Comparison of ENCODE assay signal across 8 cellular contexts in genomic region chr3:179811321-179812095, GRCh38.
DNase-seq lines count a peak whose midpoint lies in the region; ATAC-seq and TF ChIP-seq lines count a peak whose summit lies in the region.

No MANE protein-coding gene starts in this region.

- DNase-seq in GM10266 (ENCODE audit: extremely low spot score) (peak; percentile 64), NCI-H69 (lab: John Stamatoyannopoulos, UW) (peak; percentile 87), astrocyte of the hippocampus (ENCODE audit: low read depth, low spot score) (peak; percentile 82), iPS-NIHi7 (ENCODE audit: extremely low spot score) (peak; percentile 71), activated T-cell treated with anti-CD3 and anti-CD28 coated beads for 4 hours (no peak)

- no peaks in the 10 kb centered on the region for H3K36me3 Mint-ChIP-seq in stimulated activated memory B cell treated with anti-CD40 and anti-IgM and Interleukin-4, amounts not matched to agents 10 μg/mL and 1 μg/mL and 100 μg/mL, for 72 hours

- peaks cover 8% of the 10 kb centered on the region for H3K4me1 Mint-ChIP-seq in stimulated activated memory B cell treated with anti-CD40 and anti-IgM and Interleukin-4, amounts not matched to agents 10 μg/mL and 1 μg/mL and 100 μg/mL, for 72 hours

- ATAC-seq in GM21447 (IDR thresholded peaks at IDR 0.05; ENCODE audit: unreplicated experiment) (peak; percentile 95), HG03575 (IDR thresholded peaks at IDR 0.05; ENCODE audit: extremely low read depth, insufficient number of reproducible peaks, low FRiP score, unreplicated experiment) (peak; percentile 54)
- ATAC-seq in stimulated activated memory B cell treated with anti-CD40 and anti-IgM and Interleukin-4, amounts not matched to agents 10 μg/mL and 1 μg/mL and 100 μg/mL, for 72 hours: peak; percentile 55

- peaks cover 2% of the 10 kb centered on the region for H3K9me3 Mint-ChIP-seq in stimulated activated memory B cell treated with anti-CD40 and anti-IgM and Interleukin-4, amounts not matched to agents 10 μg/mL and 1 μg/mL and 100 μg/mL, for 72 hours

- TF ChIP-seq CTCF in GM10266 (IDR thresholded peaks at IDR 0.05; ENCODE audit: control insufficient read depth, insufficient read depth, low read depth, missing control alignments): peak; percentile 77

- no peak overlapping the region for H3K4me3 Mint-ChIP-seq in stimulated activated memory B cell treated with anti-CD40 and anti-IgM and Interleukin-4, amounts not matched to agents 10 μg/mL and 1 μg/mL and 100 μg/mL, for 72 hours

- no peak overlapping the region for H3K27ac Mint-ChIP-seq in stimulated activated memory B cell treated with anti-CD40 and anti-IgM and Interleukin-4, amounts not matched to agents 10 μg/mL and 1 μg/mL and 100 μg/mL, for 72 hours

- H3K27me3 Mint-ChIP-seq in stimulated activated memory B cell treated with anti-CD40 and anti-IgM and Interleukin-4, amounts not matched to agents 10 μg/mL and 1 μg/mL and 100 μg/mL, for 72 hours: no peaks in the 10 kb centered on the region
